ENCODE assay signal across 13 cellular contexts in genomic region chr1:59520759-59521442, GRCh38.
DNase-seq lines count a peak whose midpoint lies in the region; ATAC-seq, FAIRE-seq and TF ChIP-seq lines count a peak whose summit lies in the region.
"Had no signal": no experiment of that assay in that cellular context is flagged by ENCODE, and none has a peak within 500 bp of the region (broad histone marks: within the 10 kb centered on the region; RNA-seq: fewer than 3 reads in every experiment).

No MANE protein-coding gene starts in this region.

- no peak overlapping the region for H3K23ac ChIP-seq in H9 (ENCODE audit: insufficient read length, low read depth, low read length)

- H3K36me3 ChIP-seq in kidney (ENCODE audit: control insufficient read depth in 1 of 2, insufficient read depth in 2 of 2, low read length in 2 of 2), result no peaks in the 10 kb centered on the region
- H3K36me3 ChIP-seq in skeletal muscle tissue (ENCODE audit: control insufficient read depth in 3 of 3, insufficient read depth in 3 of 3, low read length in 3 of 3), result no peaks in the 10 kb centered on the region
- no peaks in the 10 kb centered on the region for H3K36me3 ChIP-seq in pancreas

- no peak overlapping the region for H3K4ac ChIP-seq in H9 (ENCODE audit: low read depth, low read length)

- H3K27ac Mint-ChIP-seq in H9, result no peak overlapping the region
- H3K27ac Mint-ChIP-seq: memory B cell had no signal

- no CpG with 5 or more reads among the region's 13 CpGs for WGBS in H9 (ENCODE audit: extremely low coverage, insufficient read length, low lambda C conversion rate)
- WGBS in pancreas, 2 donors, result 85 to 87% methylated on average over 13 of the region's 13 CpGs

- H3K4me3 ChIP-seq in kidney (ENCODE audit: low read length in 2 of 2), result no peak overlapping the region
- H3K4me3 ChIP-seq in skeletal muscle tissue (ENCODE audit: low read length in 3 of 3), result peak overlapping the region in 2 of 3 donors; percentile 19 to 29
- H3K4me3 ChIP-seq in pancreas, result no peak overlapping the region

- H4K91ac ChIP-seq in H9 (ENCODE audit: insufficient read length, low read depth, low read length), result no peak overlapping the region

- no peak for TF ChIP-seq CTCF in H9 (conservative IDR thresholded peaks at IDR 0.05)
- no peak for TF ChIP-seq CTCF in kidney (IDR thresholded peaks at IDR 0.05; ENCODE audit: borderline replicate concordance, extremely low read depth, insufficient read depth)
- TF ChIP-seq CTCF in pancreas (IDR thresholded peaks at IDR 0.05), result no peak

- H4K8ac ChIP-seq in H9 (replicated peaks; ENCODE audit: insufficient read length, low read depth, low read length), result no peak overlapping the region

- H3K27ac ChIP-seq in H9 (ENCODE audit: insufficient read length, low read depth, low read length), result no peak overlapping the region
- peak overlapping the region in 1 of 2 donors; percentile 61 for H3K27ac ChIP-seq in kidney (ENCODE audit: low read depth in 2 of 2, low read length in 2 of 2)
- H3K27ac ChIP-seq in skeletal muscle tissue (ENCODE audit: low read depth, low read length), result peak overlapping the region; percentile 92
- H3K27ac ChIP-seq in pancreas, result no peak overlapping the region

- no peak overlapping the region for H2BK120ac ChIP-seq in H9 (ENCODE audit: low read depth, low read length, poor library complexity, severe bottlenecking)

- H3K9ac ChIP-seq in H9 (ENCODE audit: extremely low read depth, insufficient read length, low read length), result no peak overlapping the region
- no peak overlapping the region for H3K9ac ChIP-seq in kidney (ENCODE audit: low read length in 2 of 2)
- H3K9ac ChIP-seq in skeletal muscle tissue (ENCODE audit: low read depth in 1 of 3, low read length in 3 of 3), result peak overlapping the region; percentile 47 to 68 (median 52)

- H2AK5ac ChIP-seq in H9 (ENCODE audit: insufficient read length, low read length), result no peak overlapping the region

- no peak overlapping the region for H3T11ph ChIP-seq in H9 (ENCODE audit: low read length)

- no peaks in the 10 kb centered on the region for H3K36me3 Mint-ChIP-seq in H9 (ENCODE audit: insufficient read depth in 1 of 3, low read depth in 3 of 3)

- peaks cover 0 to 6% of the 10 kb centered on the region in 2 experiments; a peak in 1 of 4 replicates for H3K4me1 Mint-ChIP-seq in H9
- H3K4me1 Mint-ChIP-seq: memory B cell had no signal

- no peak overlapping the region for H2BK20ac ChIP-seq in H9 (ENCODE audit: low read depth, low read length, poor library complexity, severe bottlenecking)

- no peak overlapping the region for H2BK15ac ChIP-seq in H9 (ENCODE audit: low read depth, low read length)

- H3K4me1 ChIP-seq in H9 (ENCODE audit: insufficient read depth, low read length) (no peaks in the 10 kb centered on the region), kidney (ENCODE audit: control insufficient read depth in 1 of 2, insufficient read depth in 1 of 2, low read depth in 1 of 2, low read length in 2 of 2) (peaks cover 7 to 10% of the 10 kb centered on the region in 2 donors), skeletal muscle tissue (ENCODE audit: control insufficient read depth in 3 of 3, insufficient read depth in 3 of 3, low read length in 3 of 3) (peaks cover 37 to 57% (median 40%) of the 10 kb centered on the region in 3 donors), pancreas (no peaks in the 10 kb centered on the region)

- H3K9me3 Mint-ChIP-seq in H9, result no peaks in the 10 kb centered on the region; a peak in 2 of 5 replicates
- H3K9me3 Mint-ChIP-seq: memory B cell had no signal

- H3K27me3 Mint-ChIP-seq in H9 (ENCODE audit: low read depth), result no peaks in the 10 kb centered on the region
- H3K27me3 Mint-ChIP-seq: memory B cell had no signal

- no peak overlapping the region for H3K4me3 Mint-ChIP-seq in H9
- H3K4me3 Mint-ChIP-seq: memory B cell had no signal

- no peaks in the 10 kb centered on the region for H4K20me1 ChIP-seq in H9 (ENCODE audit: control insufficient read depth, insufficient read depth, insufficient read length)

- no peak for ATAC-seq in stimulated activated naive CD8-positive, alpha-beta T cell treated with anti-CD3 and anti-CD28 coated beads, Interleukin-15, Interleukin-2, amounts not matched to agents 100 U/mL and 50 U/mL, for 24 hours
- no peak for ATAC-seq in HG02970 (IDR thresholded peaks at IDR 0.05; ENCODE audit: low FRiP score, unreplicated experiment)
- ATAC-seq in pancreas, result no peak
- no peak for ATAC-seq in GM19397 (IDR thresholded peaks at IDR 0.05; ENCODE audit: unreplicated experiment)

- H3K4me2 ChIP-seq in H9 (ENCODE audit: insufficient read depth, insufficient read length, low read length), result no peak overlapping the region

- H3K56ac ChIP-seq in H9 (ENCODE audit: insufficient read length, low read depth, low read length), result no peak overlapping the region

- H4K5ac ChIP-seq in H9 (ENCODE audit: insufficient read length, low read depth, low read length), result no peak overlapping the region

- DNase-seq in H9 (no peak), cerebellar nuclear complex (lab: John Stamatoyannopoulos, UW) (peak; percentile 25 to 67), kidney (peak; percentile 80), pancreas (no peak)
- DNase-seq in stimulated activated naive CD8-positive, alpha-beta T cell treated with anti-CD3 and anti-CD28 coated beads, Interleukin-15, Interleukin-2, amounts not matched to agents 100 U/mL and 50 U/mL, for 24 hours, result no peak
- DNase-seq: Kasumi-1; NCI-H524; stimulated activated CD4-positive, alpha-beta T cell treated with anti-CD3 and anti-CD28 coated beads, Interleukin-1b, Interleukin-23, amount 100 ng/mL, for 48 hours had no signal

- H3K23me2 ChIP-seq in H9 (ENCODE audit: insufficient read length, low read depth, low read length, poor library complexity, severe bottlenecking), result no peaks in the 10 kb centered on the region

- no peaks in the 10 kb centered on the region for H3K79me2 ChIP-seq in H9 (ENCODE audit: insufficient read depth, low read length)

- no peak overlapping the region for H2BK5ac ChIP-seq in H9 (ENCODE audit: insufficient read length, low read length)

- no peaks in the 10 kb centered on the region for H3K79me1 ChIP-seq in H9 (ENCODE audit: insufficient read depth, low read depth, low read length, poor library complexity, severe bottlenecking)

- no peak for FAIRE-seq in kidney (lab: Jason Lieb, UNC)
- FAIRE-seq in pancreas (lab: Jason Lieb, UNC), result no peak
- FAIRE-seq: GM12891 had no signal

- intact Hi-C loops in kidney (cut with DNase I) (no loop called here), pancreas (cut with DNase I) (no loop called here)

- peak overlapping the region; percentile 47; the same call in 1 of the 2 replicates for H3K14ac ChIP-seq in H9 (ENCODE audit: insufficient read depth, low read length)

- H3K9me3 ChIP-seq in H9 (ENCODE audit: control insufficient read depth, low read depth, low read length) (no peaks in the 10 kb centered on the region), kidney (ENCODE audit: control insufficient read depth in 1 of 2, low read length in 2 of 2) (no peaks in the 10 kb centered on the region), skeletal muscle tissue (ENCODE audit: control insufficient read depth in 3 of 3, low read length in 3 of 3) (no peaks in the 10 kb centered on the region), pancreas (no peaks in the 10 kb centered on the region)

- H3K27me3 ChIP-seq in H9 (ENCODE audit: insufficient read depth, low read length) (no peaks in the 10 kb centered on the region), skeletal muscle tissue (ENCODE audit: control insufficient read depth in 3 of 3, insufficient read depth in 3 of 3, low read length in 3 of 3) (no peaks in the 10 kb centered on the region), pancreas (no peaks in the 10 kb centered on the region)

- no peak overlapping the region for H3K18ac ChIP-seq in H9 (ENCODE audit: insufficient read length, low read depth, low read length)

- no peak overlapping the region for H2BK12ac ChIP-seq in H9 (ENCODE audit: insufficient read length, low read depth, low read length)

- no peak overlapping the region for H2AFZ ChIP-seq in H9 (ENCODE audit: low read length)

Comparison
In these comparisons a context has a peak if more than half of its experiments do, and no peak if none do; other contexts are left out.
1. DNase-seq: peak in cerebellar nuclear complex (2 of 2) and kidney (single experiment); none in H9 (single experiment), stimulated activated naive CD8-positive, alpha-beta T cell treated with anti-CD3 and anti-CD28 coated beads, Interleukin-15, Interleukin-2, amounts not matched to agents 100 U/mL and 50 U/mL, for 24 hours (single experiment) and pancreas (0 of 6).
2. H3K9ac ChIP-seq: peak in skeletal muscle tissue (3 of 3); none in H9 (single experiment) and kidney (0 of 2).
3. H3K4me3 ChIP-seq: peak in skeletal muscle tissue (2 of 3); none in kidney (0 of 2) and pancreas (0 of 4).